In the genomic region with DNA sequence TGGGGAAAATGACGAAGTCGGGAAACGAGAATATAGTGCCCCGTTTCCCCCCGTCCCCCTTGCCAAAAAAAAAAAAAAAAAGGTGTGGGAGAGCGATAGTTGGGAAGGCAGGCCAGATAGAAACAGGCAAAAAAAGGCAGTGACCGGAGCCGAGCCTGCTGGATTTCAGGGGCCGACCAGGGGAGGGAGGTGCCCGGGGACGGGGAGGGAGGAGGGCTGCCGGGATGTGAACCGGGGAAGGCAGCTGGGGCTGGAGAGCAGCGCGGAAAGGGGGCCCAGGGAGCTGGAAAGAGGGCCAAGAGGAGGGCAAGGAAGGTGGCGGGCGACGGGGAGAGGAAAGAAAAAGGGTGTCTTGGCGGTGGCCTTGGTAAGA, we compare ENCODE assay signal across 8 cellular contexts. TPM values are rescaled to one million over a fixed set of nuclear protein-coding genes. Genes with fewer than 3 reads are reported as not detected.
DNase-seq lines count a peak whose midpoint lies in the region; ATAC-seq and TF ChIP-seq lines count a peak whose summit lies in the region.

No MANE protein-coding gene starts in this region.

- intact Hi-C loops in CD8-positive, alpha-beta T cell (cut with DNase I, micrococcal nuclease) = no loop called here

- H4K20me1 ChIP-seq in neural cell (ENCODE audit: insufficient read depth) = no peaks in the 10 kb centered on the region

- H3K9ac ChIP-seq in NT2/D1 (ENCODE audit: insufficient read length, low read depth) (peak overlapping the region; percentile 96), neural cell (ENCODE audit: low read length) (peak overlapping the region; percentile 82)

- peaks cover 4% of the 10 kb centered on the region for H3K27me3 Mint-ChIP-seq in CD8-positive, alpha-beta T cell (ENCODE audit: low read depth)

- H3K4me1 ChIP-seq in CD8-positive, alpha-beta T cell (ENCODE audit: insufficient read depth, low read length) = peaks cover 5% of the 10 kb centered on the region
- H3K4me1 ChIP-seq in NT2/D1 (ENCODE audit: insufficient read depth, insufficient read length) = no peaks in the 10 kb centered on the region

- no peaks in the 10 kb centered on the region for H3K36me3 ChIP-seq in CD8-positive, alpha-beta T cell (ENCODE audit: insufficient read depth, low read length)
- H3K36me3 ChIP-seq in NT2/D1 (ENCODE audit: insufficient read depth, insufficient read length, low read length) (peaks cover 8% of the 10 kb centered on the region), neural cell (ENCODE audit: insufficient read depth, low read length) (no peaks in the 10 kb centered on the region)

- H3K4me3 ChIP-seq in CD8-positive, alpha-beta T cell (ENCODE audit: low read depth, low read length) = peak overlapping the region; percentile 81
- H3K4me3 ChIP-seq in NT2/D1 (ENCODE audit: insufficient read length, low read depth) (peak overlapping the region; percentile 86), epithelial cell of esophagus (ENCODE audit: low read length) (peak overlapping the region; percentile 28), neural cell (ENCODE audit: low read length) (peak overlapping the region; percentile 87)

- no peak for TF ChIP-seq CTCF in CD8-positive, alpha-beta T cell (IDR thresholded peaks at IDR 0.05)
- TF ChIP-seq CTCF in epithelial cell of esophagus (IDR thresholded peaks at IDR 0.05; ENCODE audit: insufficient read depth, low read depth, low read length, missing control alignments) (no peak), neural cell (IDR thresholded peaks at IDR 0.05; ENCODE audit: poor library complexity, severe bottlenecking) (no peak)

- peaks cover 45% of the 10 kb centered on the region for H3K79me2 ChIP-seq in neural cell (replicated peaks; ENCODE audit: insufficient read depth, low read length)

- H3K27ac Mint-ChIP-seq in CD8-positive, alpha-beta T cell = no peak overlapping the region

- peaks cover 2% of the 10 kb centered on the region for H3K36me3 Mint-ChIP-seq in CD8-positive, alpha-beta T cell

- no peak for ATAC-seq in CD8-positive, alpha-beta T cell
- no peak for ATAC-seq in GM21723 (IDR thresholded peaks at IDR 0.05; ENCODE audit: unreplicated experiment)
- no peak for ATAC-seq in GM19035 (IDR thresholded peaks at IDR 0.05; ENCODE audit: unreplicated experiment)

- POLR2A ChIA-PET in CD8-positive, alpha-beta T cell (lab: Charles Lee) = interaction anchor here (0.8 to 1.4 kb wide), 2 partner anchors 666 to 670 kb away, joined by 3 read pairs; no protein-coding TSS in a partner anchor

- H3F3A ChIP-seq in neural cell (ENCODE audit: insufficient read depth, low read length, poor library complexity, severe bottlenecking) = no peaks in the 10 kb centered on the region

- CTCF ChIA-PET in CD8-positive, alpha-beta T cell (lab: Charles Lee) = no interaction called here

- TF ChIP-seq RAD21 in neural cell (conservative IDR thresholded peaks at IDR 0.05) = no peak

- H3K4me2 ChIP-seq in neural cell (ENCODE audit: low read length) = peak overlapping the region; percentile 9

- peak overlapping the region; percentile 87 for H3K4me3 Mint-ChIP-seq in CD8-positive, alpha-beta T cell

- no peaks in the 10 kb centered on the region for H3K9me2 ChIP-seq in neural cell (ENCODE audit: insufficient read depth, low read length)

- peak in 2 of 7 experiments; percentile 6 to 48 for DNase-seq in CD8-positive, alpha-beta T cell
- peak; percentile 16 for DNase-seq in NT2/D1 (ENCODE audit: low read depth, low spot score)
- DNase-seq in epithelial cell of esophagus (ENCODE audit: low read depth) = no peak
- no peak for DNase-seq in dedifferentiated amniotic fluid mesenchymal stem cell (ENCODE audit: extremely low spot score)
- DNase-seq in superior temporal gyrus (ENCODE audit: extremely low spot score) = no peak

- H3K9me3 ChIP-seq in CD8-positive, alpha-beta T cell (ENCODE audit: low read length) = no peaks in the 10 kb centered on the region
- H3K9me3 ChIP-seq in NT2/D1 (ENCODE audit: insufficient read depth, low read length) = 0 out of 2 replicates have a peak, but pooled peaks cover 7% of the 10 kb centered on the region
- no peaks in the 10 kb centered on the region for H3K9me3 ChIP-seq in neural cell (ENCODE audit: low read length)

- no peak for TF ChIP-seq EP300 in neural cell (conservative IDR thresholded peaks at IDR 0.05; ENCODE audit: poor library complexity, severe bottlenecking)

- H3K27ac ChIP-seq in CD8-positive, alpha-beta T cell (ENCODE audit: low read depth, low read length) = no peak overlapping the region
- H3K27ac ChIP-seq in neural cell (ENCODE audit: low read length) = peak overlapping the region; percentile 70

- H3K9me3 Mint-ChIP-seq in CD8-positive, alpha-beta T cell = no peaks in the 10 kb centered on the region

- H2AFZ ChIP-seq in neural cell (ENCODE audit: low read depth, low read length) = peak overlapping the region; percentile 56

- no peaks in the 10 kb centered on the region for H3K27me3 ChIP-seq in CD8-positive, alpha-beta T cell (ENCODE audit: insufficient read depth, low read length)
- H3K27me3 ChIP-seq in NT2/D1 (ENCODE audit: insufficient read depth, insufficient read length) (peaks cover 18% of the 10 kb centered on the region), neural cell (ENCODE audit: insufficient read depth, low read depth, low read length) (no peaks in the 10 kb centered on the region)

- peaks cover 25% of the 10 kb centered on the region for H3K4me1 Mint-ChIP-seq in CD8-positive, alpha-beta T cell (ENCODE audit: low read depth)

TF ChIP-seq in neural cell, 6 proteins besides CTCF, POLR2A, EP300 and RAD21:
- TF ChIP-seq POLR2AphosphoS5 (IDR thresholded peaks at IDR 0.05) (no peak), MXI1 (conservative IDR thresholded peaks at IDR 0.05; ENCODE audit: poor library complexity, severe bottlenecking) (no peak), EZH2 (IDR thresholded peaks at IDR 0.05; ENCODE audit: borderline replicate concordance, insufficient read depth, low read length, poor library complexity, severe bottlenecking) (no peak), SMC3 (conservative IDR thresholded peaks at IDR 0.05; ENCODE audit: poor library complexity) (no peak), TAF1 (IDR thresholded peaks at IDR 0.05; ENCODE audit: low read depth) (no peak)
- TF ChIP-seq, protein P1, sequence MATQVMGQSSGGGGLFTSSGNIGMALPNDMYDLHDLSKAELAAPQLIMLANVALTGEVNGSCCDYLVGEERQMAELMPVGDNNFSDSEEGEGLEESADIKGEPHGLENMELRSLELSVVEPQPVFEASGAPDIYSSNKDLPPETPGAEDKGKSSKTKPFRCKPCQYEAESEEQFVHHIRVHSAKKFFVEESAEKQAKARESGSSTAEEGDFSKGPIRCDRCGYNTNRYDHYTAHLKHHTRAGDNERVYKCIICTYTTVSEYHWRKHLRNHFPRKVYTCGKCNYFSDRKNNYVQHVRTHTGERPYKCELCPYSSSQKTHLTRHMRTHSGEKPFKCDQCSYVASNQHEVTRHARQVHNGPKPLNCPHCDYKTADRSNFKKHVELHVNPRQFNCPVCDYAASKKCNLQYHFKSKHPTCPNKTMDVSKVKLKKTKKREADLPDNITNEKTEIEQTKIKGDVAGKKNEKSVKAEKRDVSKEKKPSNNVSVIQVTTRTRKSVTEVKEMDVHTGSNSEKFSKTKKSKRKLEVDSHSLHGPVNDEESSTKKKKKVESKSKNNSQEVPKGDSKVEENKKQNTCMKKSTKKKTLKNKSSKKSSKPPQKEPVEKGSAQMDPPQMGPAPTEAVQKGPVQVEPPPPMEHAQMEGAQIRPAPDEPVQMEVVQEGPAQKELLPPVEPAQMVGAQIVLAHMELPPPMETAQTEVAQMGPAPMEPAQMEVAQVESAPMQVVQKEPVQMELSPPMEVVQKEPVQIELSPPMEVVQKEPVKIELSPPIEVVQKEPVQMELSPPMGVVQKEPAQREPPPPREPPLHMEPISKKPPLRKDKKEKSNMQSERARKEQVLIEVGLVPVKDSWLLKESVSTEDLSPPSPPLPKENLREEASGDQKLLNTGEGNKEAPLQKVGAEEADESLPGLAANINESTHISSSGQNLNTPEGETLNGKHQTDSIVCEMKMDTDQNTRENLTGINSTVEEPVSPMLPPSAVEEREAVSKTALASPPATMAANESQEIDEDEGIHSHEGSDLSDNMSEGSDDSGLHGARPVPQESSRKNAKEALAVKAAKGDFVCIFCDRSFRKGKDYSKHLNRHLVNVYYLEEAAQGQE (IDR thresholded peaks at IDR 0.05; ENCODE audit: borderline replicate concordance) = no peak

RNA-seq across cellular contexts. Expression of a gene that starts 0.8 kb away (rescaled TPM):
- total RNA-seq in CD8-positive, alpha-beta T cell = 1 to 10 TPM; 1.0 to 1.2 TPM
- 24.5 and 25.8 TPM in 2 replicates for polyA plus RNA-seq in neural cell
- 41.6 and 46.1 TPM in 2 replicates for polyA minus RNA-seq in neural cell

Comparison
In these comparisons a context has a peak if more than half of its experiments do, and no peak if none do; other contexts are left out.
1. H3K4me3 ChIP-seq: peak in every context shown above with its lines; median percentile 87 in neural cell; 86 in NT2/D1; 81 in CD8-positive, alpha-beta T cell; 28 in epithelial cell of esophagus.